25 cellular contexts compared by ENCODE assay signal in the genomic region with DNA sequence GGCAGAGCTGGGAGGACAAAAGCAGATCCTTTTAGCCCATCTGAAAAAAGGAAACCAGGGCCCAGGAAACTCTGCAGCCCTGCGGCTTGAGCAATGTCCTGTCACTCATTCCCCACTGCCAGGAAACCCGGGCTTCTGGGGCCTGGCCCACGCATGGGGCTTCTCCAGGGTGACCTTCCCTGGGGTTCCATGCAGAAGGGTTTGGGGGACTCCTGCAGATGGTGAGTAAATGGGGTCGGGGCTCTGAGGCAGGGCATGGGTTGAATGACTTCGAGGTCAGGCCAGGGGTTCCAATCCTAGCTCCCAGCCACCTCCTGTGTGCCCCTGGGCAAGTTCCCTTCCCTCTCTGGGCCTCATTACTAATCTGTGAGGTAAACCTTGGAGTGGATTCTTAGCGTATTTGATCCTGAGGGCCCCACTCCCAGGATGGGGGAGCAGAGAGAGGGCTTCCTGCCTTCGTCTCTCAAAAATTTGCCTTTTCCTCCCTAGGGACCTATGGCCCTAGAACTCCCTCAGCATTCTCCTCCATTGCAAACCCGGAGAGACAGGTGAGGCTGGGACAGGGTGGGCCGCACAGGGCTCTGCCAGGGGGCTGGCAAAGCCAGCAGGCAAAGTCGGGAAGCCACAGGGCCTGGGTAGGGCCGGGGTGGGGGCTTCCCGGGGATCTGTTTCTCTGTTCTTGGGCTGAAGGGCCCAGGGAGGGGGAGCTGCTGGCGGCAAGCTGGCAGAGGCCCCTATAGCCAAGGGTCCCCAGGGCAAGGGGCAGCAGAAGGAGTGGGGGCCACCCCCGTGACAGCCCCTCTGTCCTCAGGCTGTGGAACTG. TPM values are rescaled to one million over a fixed set of nuclear protein-coding genes. Genes with fewer than 3 reads are reported as not detected.
"Had no signal": no experiment of that assay in that cellular context is flagged by ENCODE, and none has a peak within 500 bp of the region (broad histone marks: within the 10 kb centered on the region; RNA-seq: fewer than 3 reads in every experiment).

No MANE protein-coding gene starts in this region.

- H3K36me3 ChIP-seq: heart left ventricle, sigmoid colon, stomach, suprapubic skin, transverse colon had no signal

- H3K27ac Mint-ChIP-seq: activated CD4-positive, alpha-beta memory T cell treated with anti-CD3 and anti-CD28 coated beads for 36 hours; activated naive CD4-positive, alpha-beta T cell treated with anti-CD3 and anti-CD28 coated beads, Interleukin-2, amount 10 ng/mL, durations not matched to agents 7 days and 5 days; activated T-cell treated with anti-CD3 and anti-CD28 coated beads, Interleukin-2, amount 50 U/mL, for 72 hours; memory B cell; nephron progenitor cell; stimulated activated memory B cell treated with anti-CD40 and anti-IgM and Interleukin-4, amounts not matched to agents 10 μg/mL and 1 μg/mL and 100 μg/mL, for 72 hours had no signal

- H3K4me3 Mint-ChIP-seq: activated CD4-positive, alpha-beta memory T cell treated with anti-CD3 and anti-CD28 coated beads for 36 hours; activated naive CD4-positive, alpha-beta T cell treated with anti-CD3 and anti-CD28 coated beads, Interleukin-2, amount 10 ng/mL, durations not matched to agents 7 days and 5 days; activated T-cell treated with anti-CD3 and anti-CD28 coated beads, Interleukin-2, amount 50 U/mL, for 72 hours; memory B cell; nephron progenitor cell; stimulated activated memory B cell treated with anti-CD40 and anti-IgM and Interleukin-4, amounts not matched to agents 10 μg/mL and 1 μg/mL and 100 μg/mL, for 72 hours had no signal

- H3K9me3 Mint-ChIP-seq: activated CD4-positive, alpha-beta memory T cell treated with anti-CD3 and anti-CD28 coated beads for 36 hours; activated naive CD4-positive, alpha-beta T cell treated with anti-CD3 and anti-CD28 coated beads, Interleukin-2, amount 10 ng/mL, durations not matched to agents 7 days and 5 days; activated T-cell treated with anti-CD3 and anti-CD28 coated beads, Interleukin-2, amount 50 U/mL, for 72 hours; memory B cell; nephron progenitor cell; stimulated activated memory B cell treated with anti-CD40 and anti-IgM and Interleukin-4, amounts not matched to agents 10 μg/mL and 1 μg/mL and 100 μg/mL, for 72 hours had no signal

- H3K36me3 Mint-ChIP-seq: activated CD4-positive, alpha-beta memory T cell treated with anti-CD3 and anti-CD28 coated beads for 36 hours; activated naive CD4-positive, alpha-beta T cell treated with anti-CD3 and anti-CD28 coated beads, Interleukin-2, amount 10 ng/mL, durations not matched to agents 7 days and 5 days; memory B cell; stimulated activated memory B cell treated with anti-CD40 and anti-IgM and Interleukin-4, amounts not matched to agents 10 μg/mL and 1 μg/mL and 100 μg/mL, for 72 hours had no signal

- ATAC-seq: activated T-cell treated with anti-CD3 and anti-CD28 coated beads, Interleukin-2, amount 50 U/mL, for 72 hours; heart left ventricle; stimulated activated memory B cell treated with anti-CD40 and anti-IgM and Interleukin-4, amounts not matched to agents 10 μg/mL and 1 μg/mL and 100 μg/mL, for 72 hours had no signal

- DNase-seq: activated CD4-positive, alpha-beta memory T cell treated with anti-CD3 and anti-CD28 coated beads for 36 hours; activated CD4-positive, alpha-beta T cell treated with anti-CD3 and anti-CD28 coated beads for 48 hours; activated effector memory CD4-positive, alpha-beta T cell treated with Interleukin-2 at 50 U/mL for 16 hours; activated naive CD4-positive, alpha-beta T cell treated with anti-CD3 and anti-CD28 coated beads, Interleukin-2, amount 10 ng/mL, durations not matched to agents 7 days and 5 days; activated T-cell treated with anti-CD3 and anti-CD28 coated beads, Interleukin-2, amount 50 U/mL, for 72 hours; amygdala; cerebellar nuclear complex; nephron progenitor cell; sigmoid colon; stimulated activated CD4-positive, alpha-beta T cell treated with anti-CD3 and anti-CD28 coated beads, Interleukin-15, amount 100 ng/mL, for 24 hours; stomach; transverse colon had no signal

- H3K9me3 ChIP-seq: heart left ventricle, sigmoid colon, stomach, suprapubic skin, transverse colon had no signal

- H3K27ac ChIP-seq: coronary artery, epithelial cell of prostate, heart left ventricle, sigmoid colon, stomach, suprapubic skin, transverse colon had no signal

- H3K4me3 ChIP-seq: coronary artery, heart left ventricle, sigmoid colon, smooth muscle cell, stomach, suprapubic skin, transverse colon had no signal

- H3K4me1 Mint-ChIP-seq: activated naive CD4-positive, alpha-beta T cell treated with anti-CD3 and anti-CD28 coated beads, Interleukin-2, amount 10 ng/mL, durations not matched to agents 7 days and 5 days had no signal

RNA-seq across cellular contexts. Expression of gene ADGRD2, which starts 25.8 kb away (rescaled TPM):
- total RNA-seq: activated CD4-positive, alpha-beta memory T cell treated with anti-CD3 and anti-CD28 coated beads for 36 hours; activated T-cell treated with anti-CD3 and anti-CD28 coated beads, Interleukin-2, amount 50 U/mL, for 72 hours; fibroblast of villous mesenchyme; heart left ventricle; liver; osteoblast; posterior vena cava; renal cortical epithelial cell; sigmoid colon; smooth muscle cell; stomach; transverse colon had no signal

RNA-seq across cellular contexts. Expression of gene NR5A1, which starts 31.1 kb away (rescaled TPM):
- total RNA-seq: activated CD4-positive, alpha-beta memory T cell treated with anti-CD3 and anti-CD28 coated beads for 36 hours; fibroblast of villous mesenchyme; heart left ventricle; liver; mononuclear cell; osteoblast; renal cortical epithelial cell; sigmoid colon; smooth muscle cell; stomach; suprapubic skin; transverse colon had no signal
